In genomic region chr7:70788276-70788675, GRCh38 we compare ENCODE assay signal across 17 cellular contexts.
DNase-seq lines count a peak whose midpoint lies in the region; ATAC-seq lines count a peak whose summit lies in the region.
"Had no signal": no experiment of that assay in that cellular context is flagged by ENCODE, and none has a peak within 500 bp of the region (broad histone marks: within the 10 kb centered on the region; RNA-seq: fewer than 3 reads in every experiment).

No MANE protein-coding gene starts in this region.

- no peak overlapping the region for H2BK15ac ChIP-seq in mesendoderm (replicated peaks; ENCODE audit: low read depth)

- DNase-seq in stimulated activated CD4-positive, alpha-beta T cell treated with anti-CD3 and anti-CD28 coated beads, Interleukin-15, amount 100 ng/mL, for 24 hours = peak; percentile 26
- DNase-seq in stimulated activated CD4-positive, alpha-beta T cell treated with anti-CD3 and anti-CD28 coated beads, Interleukin-4, amount 100 ng/mL, for 1 hour = no peak
- DNase-seq in T-helper 9 cell (peak; percentile 51), mesendoderm (no peak)
- DNase-seq in central memory CD4-positive, alpha-beta T cell = peak; percentile 88
- DNase-seq in stimulated activated naive CD4-positive, alpha-beta T cell treated with Interleukin-2 at 50 U/mL for 16 hours (lab: John Stamatoyannopoulos, UW) = peak; percentile 39
- DNase-seq in naive thymus-derived CD8-positive, alpha-beta T cell = no peak
- DNase-seq: DMS153; NCI-H1105; NCI-H446 treated with DMSO at 0.1 percent for 48 hours; pancreas; stimulated activated CD8-positive, alpha-beta memory T cell treated with anti-CD3 and anti-CD28 coated beads, Interleukin-4, amount 100 ng/mL, for 48 hours; upper lobe of right lung had no signal

- no peak overlapping the region for H3K27ac Mint-ChIP-seq in naive thymus-derived CD8-positive, alpha-beta T cell
- H3K27ac Mint-ChIP-seq: IgD-negative memory B cell, memory B cell had no signal

- H3K4ac ChIP-seq in mesendoderm (ENCODE audit: low read depth, low read length) = no peak overlapping the region

- no peak overlapping the region for H3K27ac ChIP-seq in mesendoderm (ENCODE audit: low read depth, low read length)
- H3K27ac ChIP-seq: pancreas, upper lobe of right lung had no signal

- H3K18ac ChIP-seq in mesendoderm (ENCODE audit: low read length) = no peak overlapping the region

- no peak for ATAC-seq in naive thymus-derived CD8-positive, alpha-beta T cell
- no peak for ATAC-seq in HG03025 (IDR thresholded peaks at IDR 0.05; ENCODE audit: low FRiP score, unreplicated experiment)
- ATAC-seq: Panc1, pancreas, upper lobe of right lung had no signal

- H3K36me3 Mint-ChIP-seq in naive thymus-derived CD8-positive, alpha-beta T cell = no peaks in the 10 kb centered on the region

- H3K27me3 Mint-ChIP-seq in naive thymus-derived CD8-positive, alpha-beta T cell = no peaks in the 10 kb centered on the region
- H3K27me3 Mint-ChIP-seq: IgD-negative memory B cell, memory B cell had no signal

- no peak overlapping the region for H3K9ac ChIP-seq in mesendoderm (ENCODE audit: low read length)

- no peak overlapping the region for H4K5ac ChIP-seq in mesendoderm (ENCODE audit: low read length)

- H3K36me3 ChIP-seq in mesendoderm (ENCODE audit: control insufficient read depth, insufficient read depth, low read length) = peaks cover 7% of the 10 kb centered on the region

- H3K56ac ChIP-seq in mesendoderm (ENCODE audit: low read length) = no peak overlapping the region

- H3K27me3 ChIP-seq in mesendoderm (ENCODE audit: insufficient read depth, low read length, poor library complexity) = no peaks in the 10 kb centered on the region
- H3K27me3 ChIP-seq: pancreas, upper lobe of right lung had no signal

- WGBS in mesendoderm (ENCODE audit: extremely low coverage, insufficient coverage, low lambda C conversion rate) = no CpG with 5 or more reads among the region's 7 CpGs

- peaks cover 0 to 3% (median 0%) of the 10 kb centered on the region in 4 donors for H3K4me1 Mint-ChIP-seq in naive thymus-derived CD8-positive, alpha-beta T cell
- H3K4me1 Mint-ChIP-seq: IgD-negative memory B cell, memory B cell had no signal

- H2BK120ac ChIP-seq in mesendoderm (ENCODE audit: low read depth, low read length) = no peak overlapping the region

- H3K4me3 Mint-ChIP-seq in naive thymus-derived CD8-positive, alpha-beta T cell = no peak overlapping the region
- H3K4me3 Mint-ChIP-seq: IgD-negative memory B cell, memory B cell had no signal

- H3K4me1 ChIP-seq in mesendoderm (ENCODE audit: control insufficient read depth, low read depth, low read length) = no peaks in the 10 kb centered on the region
- H3K4me1 ChIP-seq: pancreas, upper lobe of right lung had no signal

- H2AK5ac ChIP-seq in mesendoderm (ENCODE audit: low read length) = no peak overlapping the region

- POLR2A ChIA-PET in naive thymus-derived CD8-positive, alpha-beta T cell (lab: Charles Lee) = no interaction called here

- no peaks in the 10 kb centered on the region for H3K79me1 ChIP-seq in mesendoderm (ENCODE audit: low read length)

- no peak overlapping the region for H3K23ac ChIP-seq in mesendoderm (ENCODE audit: low read length)

- peaks cover 0 to 2% (median 0%) of the 10 kb centered on the region in 9 donors for H3K9me3 Mint-ChIP-seq in naive thymus-derived CD8-positive, alpha-beta T cell
- H3K9me3 Mint-ChIP-seq: IgD-negative memory B cell, memory B cell had no signal

- H3K4me2 ChIP-seq in mesendoderm (ENCODE audit: low read length) = no peak overlapping the region

- no peak overlapping the region for H3K4me3 ChIP-seq in mesendoderm (ENCODE audit: low read length)
- H3K4me3 ChIP-seq: pancreas, upper lobe of right lung had no signal

- H4K8ac ChIP-seq in mesendoderm (ENCODE audit: low read depth, low read length) = no peak overlapping the region

- no peak overlapping the region for H2BK5ac ChIP-seq in mesendoderm (ENCODE audit: low read length)

- no peaks in the 10 kb centered on the region for H3K79me2 ChIP-seq in mesendoderm (ENCODE audit: control insufficient read depth, insufficient read depth, low read length)

Comparison
In these comparisons a context has a peak if more than half of its experiments do, and no peak if none do; other contexts are left out.
1. DNase-seq: peak in stimulated activated CD4-positive, alpha-beta T cell treated with anti-CD3 and anti-CD28 coated beads, Interleukin-15, amount 100 ng/mL, for 24 hours (single experiment), T-helper 9 cell (single experiment), central memory CD4-positive, alpha-beta T cell (single experiment) and stimulated activated naive CD4-positive, alpha-beta T cell treated with Interleukin-2 at 50 U/mL for 16 hours (single experiment); none in stimulated activated CD4-positive, alpha-beta T cell treated with anti-CD3 and anti-CD28 coated beads, Interleukin-4, amount 100 ng/mL, for 1 hour (single experiment), mesendoderm (single experiment) and naive thymus-derived CD8-positive, alpha-beta T cell (0 of 10).